Comparison of ENCODE assay signal across 12 cellular contexts in the genomic region with DNA sequence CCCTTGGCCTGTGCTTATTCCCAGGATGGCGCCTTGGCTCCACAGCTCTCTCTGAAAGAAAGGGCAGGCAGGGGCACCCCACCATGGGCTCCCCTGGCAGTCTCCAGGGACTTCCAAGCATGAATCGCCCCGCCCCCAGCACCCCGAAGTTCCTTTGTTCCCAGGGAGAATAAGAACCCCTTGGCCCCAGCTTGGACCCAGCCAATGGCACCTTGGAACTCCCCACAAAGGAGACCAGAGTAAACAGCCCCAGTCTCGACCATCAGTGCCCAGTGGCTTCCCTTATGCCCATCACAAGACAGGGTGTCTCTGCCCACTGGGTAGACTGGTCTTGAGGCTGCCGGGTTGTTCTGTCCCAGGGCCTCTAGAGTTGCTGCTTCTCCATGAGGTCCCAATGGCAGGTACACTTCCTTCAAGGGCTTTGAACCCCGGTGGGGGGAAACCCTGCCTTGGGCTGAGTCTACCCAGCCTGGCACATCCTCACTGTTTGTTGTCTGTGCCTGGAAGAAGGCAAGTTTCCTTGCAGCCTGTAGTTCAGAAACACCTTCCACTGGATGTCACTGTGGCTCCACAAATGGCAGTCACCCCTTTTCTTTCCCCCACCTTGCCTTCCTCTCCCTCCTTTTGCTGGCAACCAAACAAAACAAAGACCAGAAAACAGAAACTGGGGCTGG.
"Had no signal": no experiment of that assay in that cellular context is flagged by ENCODE, and none has a peak within 500 bp of the region (broad histone marks: within the 10 kb centered on the region; RNA-seq: fewer than 3 reads in every experiment).

No MANE protein-coding gene starts in this region.

- H3K4me2 ChIP-seq: smooth muscle cell had no signal

- ATAC-seq: lower lobe of right lung; right cardiac atrium; stimulated activated effector memory CD8-positive, alpha-beta T cell treated with anti-CD3 and anti-CD28 coated beads, Interleukin-12 subunit alpha, Interleukin-12 subunit beta, amount 100 ng/mL, for 72 hours had no signal

- H3K27ac ChIP-seq: lower lobe of right lung, neutrophil, thyroid gland, vagina had no signal

- H3K9me3 ChIP-seq: lower lobe of right lung, neutrophil, thyroid gland, vagina had no signal

- DNase-seq: activated naive CD4-positive, alpha-beta T cell treated with Interleukin-2 at 50 U/mL for 16 hours; endodermal cell; erythroblast; hypothalamus; lower lobe of right lung; T1000; thyroid gland had no signal

- H3K36me3 ChIP-seq: lower lobe of right lung, neutrophil, thyroid gland, vagina had no signal

- H3K27me3 ChIP-seq: neutrophil, thyroid gland, vagina had no signal

- H3K4me3 ChIP-seq: lower lobe of right lung, smooth muscle cell, thyroid gland, vagina had no signal
